Comparison of ENCODE assay signal across 9 cellular contexts in the genomic region with DNA sequence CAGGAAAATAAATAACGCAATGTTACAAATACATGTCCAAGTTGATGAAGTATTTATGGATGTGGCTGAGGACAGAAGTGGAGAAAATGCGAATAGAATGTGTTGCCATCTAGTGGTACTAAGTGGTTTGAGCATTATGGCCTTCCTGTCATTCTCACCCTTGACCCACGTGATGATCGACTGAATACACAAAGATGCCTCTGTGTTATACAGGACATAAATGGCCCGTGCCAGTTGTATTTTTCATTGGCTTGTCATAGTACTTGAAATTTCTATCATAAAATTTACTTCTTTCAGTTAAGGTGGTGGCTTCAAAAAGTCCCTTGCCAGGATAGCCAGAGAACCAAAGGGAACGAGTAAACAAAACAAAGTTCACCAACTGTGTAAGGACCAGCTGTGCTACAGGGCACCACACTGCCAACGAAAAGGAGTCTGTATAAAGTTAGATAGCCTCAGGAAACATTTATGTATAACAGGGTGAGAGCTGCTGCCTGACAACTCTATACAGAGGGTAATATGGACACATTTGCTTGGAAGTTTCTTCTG.
A peak's percentile ranks its signal among the peaks of the same experiment; 100 is the strongest.
DNase-seq lines count a peak whose midpoint lies in the region; ATAC-seq and TF ChIP-seq lines count a peak whose summit lies in the region.
"Had no signal": no experiment of that assay in that cellular context is flagged by ENCODE, and none has a peak within 500 bp of the region (broad histone marks: within the 10 kb centered on the region; RNA-seq: fewer than 3 reads in every experiment).

No MANE protein-coding gene starts in this region.

- no peaks in the 10 kb centered on the region for H3K27me3 ChIP-seq in CD4-positive, alpha-beta T cell (ENCODE audit: control insufficient read depth, insufficient read depth, low read length)
- H3K27me3 ChIP-seq in prostate gland (replicated peaks; ENCODE audit: insufficient read depth): no peaks in the 10 kb centered on the region

- 8% methylated on average over 7 of the region's 7 CpGs for WGBS in prostate gland

- CTCF ChIA-PET in CD4-positive, alpha-beta T cell (lab: Charles Lee): interaction anchor here (1.6 kb wide), 1 partner anchor 253 kb away, joined by 9 read pairs; no protein-coding TSS in a partner anchor
- CTCF ChIA-PET in activated CD8-positive, alpha-beta T cell treated with anti-CD3 and anti-CD28 coated beads, Interleukin-2, amount 10 ng/mL, durations not matched to agents 7 days and 5 days (lab: Charles Lee): interaction anchor here (1.0 to 2.0 kb wide), 7 partner anchors 19 to 729 kb away, joined by 3 to 6 read pairs (median 3); no protein-coding TSS in a partner anchor

- no peaks in the 10 kb centered on the region for H3K4me1 Mint-ChIP-seq in CD4-positive, alpha-beta T cell (ENCODE audit: low read depth)
- peaks cover 12% of the 10 kb centered on the region for H3K4me1 Mint-ChIP-seq in activated CD8-positive, alpha-beta T cell treated with anti-CD3 and anti-CD28 coated beads, Interleukin-2, amount 10 ng/mL, durations not matched to agents 7 days and 5 days (ENCODE audit: low read depth)
- peaks cover 22% of the 10 kb centered on the region for H3K4me1 Mint-ChIP-seq in mesothelial cell of epicardium

- H3K4me1 ChIP-seq in prostate gland (replicated peaks): peaks cover 35% of the 10 kb centered on the region

- no peak overlapping the region for H3K27ac ChIP-seq in CD4-positive, alpha-beta T cell (ENCODE audit: low read depth, low read length)
- peak overlapping the region; percentile 68 to 79 for H3K27ac ChIP-seq in prostate gland

- DNase-seq in CD4-positive, alpha-beta T cell: peak in 2 of 10 experiments; percentile 3 to 4
- DNase-seq in NCI-H2081 treated with DMSO at 0.1 percent for 48 hours (lab: John Stamatoyannopoulos, UW) (peak; percentile 51), glomerular visceral epithelial cell (ENCODE audit: extremely low spot score) (peak; percentile 40), prostate gland (ENCODE audit: low spot score) (peak; percentile 81), mesothelial cell of epicardium (ENCODE audit: low spot score in 2 of 2, unreplicated experiment in 2 of 2) (no peak)
- peak; percentile 49 for DNase-seq in activated CD8-positive, alpha-beta T cell treated with anti-CD3 and anti-CD28 coated beads, Interleukin-2, amount 10 ng/mL, durations not matched to agents 7 days and 5 days

- no peak overlapping the region for H3K4me3 Mint-ChIP-seq in CD4-positive, alpha-beta T cell
- H3K4me3 Mint-ChIP-seq in activated CD8-positive, alpha-beta T cell treated with anti-CD3 and anti-CD28 coated beads, Interleukin-2, amount 10 ng/mL, durations not matched to agents 7 days and 5 days: no peak overlapping the region
- no peak overlapping the region for H3K4me3 Mint-ChIP-seq in mesothelial cell of epicardium
- H3K4me3 Mint-ChIP-seq: T-helper 1 cell treated with Interleukin-12 subunit alpha and Interleukin-12 subunit beta and Interleukin-4 antibody, amounts not matched to agents 30 μg/mL and 1 μg/mL, for 36 hours had no signal

- H3K36me3 Mint-ChIP-seq in CD4-positive, alpha-beta T cell (ENCODE audit: low read depth): no peaks in the 10 kb centered on the region
- H3K36me3 Mint-ChIP-seq in activated CD8-positive, alpha-beta T cell treated with anti-CD3 and anti-CD28 coated beads, Interleukin-2, amount 10 ng/mL, durations not matched to agents 7 days and 5 days (ENCODE audit: low read depth): no peaks in the 10 kb centered on the region
- H3K36me3 Mint-ChIP-seq in mesothelial cell of epicardium: no peaks in the 10 kb centered on the region

- H3K36me3 ChIP-seq in prostate gland: no peaks in the 10 kb centered on the region

- POLR2A ChIA-PET in CD4-positive, alpha-beta T cell (lab: Charles Lee): no interaction called here
- POLR2A ChIA-PET in activated CD8-positive, alpha-beta T cell treated with anti-CD3 and anti-CD28 coated beads, Interleukin-2, amount 10 ng/mL, durations not matched to agents 7 days and 5 days (lab: Charles Lee): no interaction called here

- H3K4me3 ChIP-seq in prostate gland: no peak overlapping the region

- peak; percentile 96 for ATAC-seq in CD4-positive, alpha-beta T cell (ENCODE audit: poor library complexity)
- ATAC-seq in GM18870 (IDR thresholded peaks at IDR 0.05; ENCODE audit: unreplicated experiment): peak; percentile 97
- ATAC-seq in HG03045 (IDR thresholded peaks at IDR 0.05; ENCODE audit: unreplicated experiment): peak; percentile 74
- peak; percentile 85 for ATAC-seq in activated CD8-positive, alpha-beta T cell treated with anti-CD3 and anti-CD28 coated beads, Interleukin-2, amount 10 ng/mL, durations not matched to agents 7 days and 5 days

- H3K27ac Mint-ChIP-seq in CD4-positive, alpha-beta T cell: no peak overlapping the region
- no peak overlapping the region for H3K27ac Mint-ChIP-seq in activated CD8-positive, alpha-beta T cell treated with anti-CD3 and anti-CD28 coated beads, Interleukin-2, amount 10 ng/mL, durations not matched to agents 7 days and 5 days
- no peak overlapping the region for H3K27ac Mint-ChIP-seq in mesothelial cell of epicardium
- H3K27ac Mint-ChIP-seq: T-helper 1 cell treated with Interleukin-12 subunit alpha and Interleukin-12 subunit beta and Interleukin-4 antibody, amounts not matched to agents 30 μg/mL and 1 μg/mL, for 36 hours had no signal

- H3K9me3 ChIP-seq in CD4-positive, alpha-beta T cell (ENCODE audit: control insufficient read depth, low read length): no peaks in the 10 kb centered on the region
- no peaks in the 10 kb centered on the region for H3K9me3 ChIP-seq in prostate gland

- TF ChIP-seq POLR2A in prostate gland (IDR thresholded peaks at IDR 0.05): no peak

- intact Hi-C loops in CD4-positive, alpha-beta T cell (cut with DNase I, micrococcal nuclease): loop anchor here (1.0 to 10.0 kb wide), 9 partner anchors 253 to 1172 kb away; no protein-coding TSS in a partner anchor
- intact Hi-C loops in prostate gland (cut with DNase I): loop anchor here (5.0 kb wide), 1 partner anchor 469 kb away; no protein-coding TSS in a partner anchor

- no peaks in the 10 kb centered on the region for H3K9me3 Mint-ChIP-seq in CD4-positive, alpha-beta T cell
- H3K9me3 Mint-ChIP-seq in activated CD8-positive, alpha-beta T cell treated with anti-CD3 and anti-CD28 coated beads, Interleukin-2, amount 10 ng/mL, durations not matched to agents 7 days and 5 days (ENCODE audit: insufficient read depth): no peaks in the 10 kb centered on the region
- H3K9me3 Mint-ChIP-seq in mesothelial cell of epicardium: peaks cover 7% of the 10 kb centered on the region
- H3K9me3 Mint-ChIP-seq: T-helper 1 cell treated with Interleukin-12 subunit alpha and Interleukin-12 subunit beta and Interleukin-4 antibody, amounts not matched to agents 30 μg/mL and 1 μg/mL, for 36 hours had no signal

- no peaks in the 10 kb centered on the region for H3K27me3 Mint-ChIP-seq in CD4-positive, alpha-beta T cell
- no peaks in the 10 kb centered on the region for H3K27me3 Mint-ChIP-seq in activated CD8-positive, alpha-beta T cell treated with anti-CD3 and anti-CD28 coated beads, Interleukin-2, amount 10 ng/mL, durations not matched to agents 7 days and 5 days (ENCODE audit: low read depth)
- peaks cover 1% of the 10 kb centered on the region for H3K27me3 Mint-ChIP-seq in mesothelial cell of epicardium (ENCODE audit: low read depth)

- peak; percentile 84 for TF ChIP-seq CTCF in CD4-positive, alpha-beta T cell (IDR thresholded peaks at IDR 0.05)
- peak in 3 of 4 experiments; percentile 75 to 91 (median 87) for TF ChIP-seq CTCF in prostate gland (IDR thresholded peaks at IDR 0.05)
- TF ChIP-seq CTCF in mesothelial cell of epicardium (IDR thresholded peaks at IDR 0.05; ENCODE audit: unreplicated experiment): no peak

Comparison
In these comparisons a context has a peak if more than half of its experiments do, and no peak if none do; other contexts are left out.
1. DNase-seq: peak in NCI-H2081 treated with DMSO at 0.1 percent for 48 hours (single experiment), activated CD8-positive, alpha-beta T cell treated with anti-CD3 and anti-CD28 coated beads, Interleukin-2, amount 10 ng/mL, durations not matched to agents 7 days and 5 days (single experiment), glomerular visceral epithelial cell (single experiment) and prostate gland (single experiment); none in mesothelial cell of epicardium (0 of 2).
2. Peak in every context shown above with its lines, with median percentiles within 50 percentile points of each other: ATAC-seq.